9 cellular contexts compared by ENCODE assay signal in genomic region chr7:151013728-151014497, GRCh38. TPM values are rescaled to one million over a fixed set of nuclear protein-coding genes. Genes with fewer than 3 reads are reported as not detected.
DNase-seq lines count a peak whose midpoint lies in the region; ATAC-seq and TF ChIP-seq lines count a peak whose summit lies in the region.
"Had no signal": no experiment of that assay in that cellular context is flagged by ENCODE, and none has a peak within 500 bp of the region (broad histone marks: within the 10 kb centered on the region; RNA-seq: fewer than 3 reads in every experiment).

No MANE protein-coding gene starts in this region.

- peak overlapping the region; percentile 23 for H3K4me3 ChIP-seq in astrocyte of the cerebellum (ENCODE audit: low read depth, low read length)
- peak overlapping the region; percentile 52 for H3K4me3 ChIP-seq in iPS-18a (ENCODE audit: low read length)

- TF ChIP-seq CTCF in CD14-positive monocyte (IDR thresholded peaks at IDR 0.05) (peak; percentile 24), astrocyte of the cerebellum (IDR thresholded peaks at IDR 0.05; ENCODE audit: low read depth, low read length, missing control alignments) (no peak)

- peak overlapping the region in 6 of 7 donors; percentile 23 to 91 (median 79) for H3K27ac Mint-ChIP-seq in CD14-positive monocyte

- H3K36me3 ChIP-seq in iPS-18a (ENCODE audit: control insufficient read depth, low read depth, low read length) = no peaks in the 10 kb centered on the region

- peaks cover 57 to 93% (median 60%) of the 10 kb centered on the region in 3 donors for H3K27me3 Mint-ChIP-seq in CD14-positive monocyte (ENCODE audit: low read depth in 3 of 3)

- H3K27ac ChIP-seq in iPS-18a (ENCODE audit: low read length) = no peak overlapping the region

- peak; percentile 51 for ATAC-seq in HG02642 (IDR thresholded peaks at IDR 0.05; ENCODE audit: poor library complexity, unreplicated experiment)
- no peak for ATAC-seq in HG03460 (IDR thresholded peaks at IDR 0.05; ENCODE audit: unreplicated experiment)
- ATAC-seq in HG02981 (IDR thresholded peaks at IDR 0.05; ENCODE audit: unreplicated experiment) = no peak
- ATAC-seq: HCT116 had no signal

- H3K4me3 Mint-ChIP-seq in CD14-positive monocyte = peak overlapping the region; percentile 83 to 91

- H3K4me1 ChIP-seq in iPS-18a (ENCODE audit: control insufficient read depth, low read depth, low read length) = peaks cover 13% of the 10 kb centered on the region

- H3K9me3 ChIP-seq in iPS-18a (ENCODE audit: control insufficient read depth, low read depth, low read length) = no peaks in the 10 kb centered on the region

- H3K4me1 Mint-ChIP-seq in CD14-positive monocyte = peaks cover 58% of the 10 kb centered on the region

- intact Hi-C loops in CD14-positive monocyte (cut with micrococcal nuclease) = loop anchor here in 1 of 2 donors (5.0 kb wide), 1 partner anchor 98 kb away; no protein-coding TSS in a partner anchor

- peaks cover 0 to 15% (median 5%) of the 10 kb centered on the region in 7 donors for H3K9me3 Mint-ChIP-seq in CD14-positive monocyte

- peaks cover 3 to 6% of the 10 kb centered on the region in 2 donors for H3K36me3 Mint-ChIP-seq in CD14-positive monocyte

- H3K27me3 ChIP-seq in iPS-18a (ENCODE audit: control insufficient read depth, insufficient read depth, low read length) = peaks cover 32% of the 10 kb centered on the region

- DNase-seq in CD14-positive monocyte (ENCODE audit: low spot score) (peak; percentile 89), T-helper 22 cell (ENCODE audit: low read depth) (peak; percentile 98), astrocyte of the cerebellum (ENCODE audit: low read depth) (no peak)
- peak; percentile 48 to 77 for DNase-seq in stimulated activated CD4-positive, alpha-beta T cell treated with anti-CD3 and anti-CD28 coated beads, Interleukin-1b, Interleukin-23, amount 100 ng/mL, for 1 hour (ENCODE audit: low read depth in 2 of 2)

- H3K9ac ChIP-seq in iPS-18a (ENCODE audit: low read length) = peak overlapping the region; percentile 29

- in situ Hi-C loops in astrocyte of the cerebellum (cut with HindIII; ENCODE audit: low sequenced_read_pairs) = no loop called here

RNA-seq across cellular contexts. Expression of gene ATG9B, which starts 10.4 kb away (rescaled TPM):
- polyA plus RNA-seq in CD14-positive monocyte = under 1 TPM in 1 of 2 donors, not detected in 1; 0.30 TPM

RNA-seq across cellular contexts. Expression of gene ABCB8, which starts 14.3 kb away (rescaled TPM):
- 1 to 10 TPM; 9.3 to 9.5 TPM for polyA plus RNA-seq in CD14-positive monocyte

RNA-seq across cellular contexts. Expression of gene NOS3, which starts 23.1 kb away (rescaled TPM):
- polyA plus RNA-seq in CD14-positive monocyte = under 1 TPM; 0.26 to 0.72 TPM

RNA-seq across cellular contexts. Expression of gene ASIC3, which starts 34.4 kb away (rescaled TPM):
- polyA plus RNA-seq in CD14-positive monocyte = not detected

RNA-seq across cellular contexts. Expression of gene KCNH2, which starts 35.8 kb away (rescaled TPM):
- not detected for polyA plus RNA-seq in CD14-positive monocyte
